8 cellular contexts compared by ENCODE assay signal in genomic region chrX:283115-283845, GRCh38. TPM values are rescaled to one million over a fixed set of nuclear protein-coding genes. Genes with fewer than 3 reads are reported as not detected.
A peak's percentile ranks its signal among the peaks of the same experiment; 100 is the strongest.
DNase-seq lines count a peak whose midpoint lies in the region; ATAC-seq and TF ChIP-seq lines count a peak whose summit lies in the region.

No MANE protein-coding gene starts in this region.

- peak overlapping the region; percentile 75 for H3K4me2 ChIP-seq in BLaER1

- no peak for TF ChIP-seq POLR2A in stomach (IDR thresholded peaks at IDR 0.05)

- peaks cover 33% of the 10 kb centered on the region for H3K36me3 Mint-ChIP-seq in nephron (ENCODE audit: low read depth)

- H4K20me1 ChIP-seq in BLaER1 = no peaks in the 10 kb centered on the region

- H3K27ac Mint-ChIP-seq in nephron = peak overlapping the region; percentile 48 to 96 (median 88)

- TF ChIP-seq EP300 in stomach (IDR thresholded peaks at IDR 0.05) = no peak

- H3K4me1 ChIP-seq in BLaER1 (peaks cover 40% of the 10 kb centered on the region), stomach (peaks cover 0 to 37% (median 25%) of the 10 kb centered on the region in 4 donors)

- H3K4me3 ChIP-seq in BLaER1 (peak overlapping the region; percentile 61), stomach (peak overlapping the region; percentile 49 to 59 (median 54))

- 2 to 5% (median 3%) methylated on average over 28 to 45 of the region's 45 CpGs for WGBS in stomach, 5 donors

- no peaks in the 10 kb centered on the region for H3K9me3 Mint-ChIP-seq in nephron

- TF ChIP-seq CTCF in nephron (IDR thresholded peaks at IDR 0.05; ENCODE audit: unreplicated experiment in 3 of 3) (no peak), stomach (IDR thresholded peaks at IDR 0.05) (no peak)

- intact Hi-C loops in stomach (cut with DNase I; ENCODE audit: low total_unique reads) = no loop called here

- H3K27ac ChIP-seq in BLaER1 = peak overlapping the region; percentile 69; the same call in 1 of the 2 replicates
- peak overlapping the region; percentile 1 to 85 (median 77) for H3K27ac ChIP-seq in stomach

- H3K9me3 ChIP-seq in BLaER1 (no peaks in the 10 kb centered on the region), stomach (no peaks in the 10 kb centered on the region)

- H3K27me3 Mint-ChIP-seq in nephron (ENCODE audit: low read depth) = peaks cover 12% of the 10 kb centered on the region

- H3K9ac ChIP-seq in BLaER1 = peak overlapping the region; percentile 75; the same call in 1 of the 2 replicates

- H3K4me1 Mint-ChIP-seq in nephron = peaks cover 24% of the 10 kb centered on the region

- peak; percentile 99 for ATAC-seq in GM19468 (IDR thresholded peaks at IDR 0.05; ENCODE audit: extremely low read depth, unreplicated experiment)

- H3K27me3 ChIP-seq in BLaER1 = no peaks in the 10 kb centered on the region
- H3K27me3 ChIP-seq in stomach = no peaks in the 10 kb centered on the region

- peak overlapping the region; percentile 91 to 96 (median 92) for H3K4me3 Mint-ChIP-seq in nephron

- H3K36me3 ChIP-seq in BLaER1 (peaks cover 37% of the 10 kb centered on the region), stomach (peaks cover 5 to 36% (median 29%) of the 10 kb centered on the region in 4 donors)

- peak; percentile 66 for DNase-seq in HS-5 (ENCODE audit: low read depth)
- peak; percentile 77 for DNase-seq in activated CD8-positive, alpha-beta memory T cell treated with anti-CD3 and anti-CD28 coated beads, Interleukin-2, amount 50 U/mL, for 1 hour (ENCODE audit: extremely low read depth)
- peak; percentile 75 for DNase-seq in fibroblast of gingiva (ENCODE audit: low read depth)
- peak; percentile 90 for DNase-seq in stomach
- no peak for DNase-seq in NCI-H1092 treated with DMSO at 0.1 percent for 48 hours (lab: John Stamatoyannopoulos, UW)

RNA-seq across cellular contexts. Expression of gene PLCXD1, which starts 2.1 kb away (rescaled TPM):
- 100 to 1,000 TPM in 1 of 5 donors, 10 to 100 TPM in 3, 1 to 10 TPM in 1; 8.4 to 114 (median 30.3) TPM for total RNA-seq in stomach
- polyA plus RNA-seq in stomach = 10 to 100 TPM; 13.3 to 45.1 (median 16.4) TPM

RNA-seq across cellular contexts. Expression of gene GTPBP6, which starts 35.3 kb away (rescaled TPM):
- 10 to 100 TPM; 19.8 to 73.9 (median 36.8) TPM for total RNA-seq in stomach
- polyA plus RNA-seq in stomach = 10 to 100 TPM; 47.7 to 53.4 (median 48.6) TPM
